ENCODE assay signal across 26 cellular contexts in genomic region chr14:43408472-43408871, GRCh38.
"Had no signal": no experiment of that assay in that cellular context is flagged by ENCODE, and none has a peak within 500 bp of the region (broad histone marks: within the 10 kb centered on the region; RNA-seq: fewer than 3 reads in every experiment).

No MANE protein-coding gene starts in this region.

- H3K36me3 ChIP-seq: ascending aorta had no signal

- FAIRE-seq: TTC549 had no signal

- H3K9me3 ChIP-seq: ascending aorta had no signal

- H3K4me3 ChIP-seq: ascending aorta had no signal

- H3K27ac ChIP-seq: ascending aorta, VCaP had no signal

- H3K4me1 ChIP-seq: ascending aorta had no signal

- DNase-seq: activated B cell treated with CpG ODN at 0.5 μM for 24 hours; activated CD4-positive, alpha-beta memory T cell treated with anti-CD3 and anti-CD28 coated beads for 36 hours; activated CD4-positive, alpha-beta T cell treated with anti-CD3 and anti-CD28 coated beads for 4 hours; activated CD4-positive, alpha-beta T cell treated with anti-CD3 and anti-CD28 coated beads, Interleukin-2, amount 10 ng/mL, durations not matched to agents 24 days and 14 days; activated CD4-positive, alpha-beta T cell treated with anti-CD3 and anti-CD28 coated beads, Interleukin-2, amount 50 U/mL, for 1 hour; activated CD4-positive, alpha-beta T cell treated with anti-CD3 and anti-CD28 coated beads, Interleukin-2, amount 50 U/mL, for 4 hours; activated CD4-positive, CD25-positive, alpha-beta regulatory T cell treated with anti-CD3 and anti-CD28 coated beads, Interleukin-2, amount 50 U/mL, for 72 hours; activated CD8-positive, alpha-beta memory T cell treated with anti-CD3 and anti-CD28 coated beads, Interleukin-2, amount 50 U/mL, for 4 hours; activated CD8-positive, alpha-beta T cell treated with anti-CD3 and anti-CD28 coated beads for 36 hours; activated effector memory CD4-positive, alpha-beta T cell treated with Interleukin-2 at 50 U/mL for 16 hours; activated gamma-delta T cell; activated naive CD4-positive, alpha-beta T cell treated with anti-CD3 and anti-CD28 coated beads, Interleukin-2, amount 10 ng/mL, durations not matched to agents 7 days and 5 days; activated naive CD4-positive, alpha-beta T cell treated with Interleukin-2 at 50 U/mL for 16 hours; activated naive CD8-positive, alpha-beta T cell treated with anti-CD3 and anti-CD28 coated beads, Interleukin-2, amount 10 ng/mL, durations not matched to agents 7 days and 5 days; activated naive CD8-positive, alpha-beta T cell treated with anti-CD3 and anti-CD28 coated beads, Interleukin-2, amount 50 U/mL, for 24 hours; activated T-cell treated with anti-CD3 and anti-CD28 coated beads for 4 hours; activated T-cell treated with anti-CD3 and anti-CD28 coated beads, Interleukin-2, amount 50 U/mL, for 1 hour; activated T-cell treated with anti-CD3 and anti-CD28 coated beads, Interleukin-2, amount 50 U/mL, for 4 hours; amygdala; anterior cingulate cortex; central memory CD4-positive, alpha-beta T cell; T-helper 2 cell; T-helper 9 cell had no signal

- H3K27me3 ChIP-seq: ascending aorta had no signal
